In the genomic region with DNA sequence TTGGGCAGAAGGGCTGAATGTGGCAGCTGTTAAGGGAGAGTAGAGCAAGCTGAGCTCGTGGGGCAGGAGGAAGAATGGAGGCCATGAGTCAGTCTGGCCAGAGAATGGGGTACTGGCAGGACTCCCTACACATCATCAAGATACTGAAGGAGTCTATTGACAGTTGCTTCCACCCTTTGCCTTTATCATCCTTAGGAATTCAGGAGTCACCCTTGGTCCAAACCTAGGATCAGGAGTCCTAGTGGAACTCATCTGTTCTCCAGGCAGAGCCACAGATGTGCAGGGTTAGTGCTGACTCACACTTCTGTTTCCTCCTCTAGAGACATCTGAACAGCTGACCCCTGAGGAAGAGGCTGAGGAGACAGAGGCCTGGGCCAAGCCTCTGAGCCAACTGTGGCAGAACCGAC, we compare ENCODE assay signal across 1 cellular context.
TF ChIP-seq lines count a peak whose summit lies in the region.

No MANE protein-coding gene starts in this region.

TF ChIP-seq in WTC11, 78 proteins besides CTCF, POLR2A, EP300 and RAD21 (continued from another document):
- TF ChIP-seq, protein P1, sequence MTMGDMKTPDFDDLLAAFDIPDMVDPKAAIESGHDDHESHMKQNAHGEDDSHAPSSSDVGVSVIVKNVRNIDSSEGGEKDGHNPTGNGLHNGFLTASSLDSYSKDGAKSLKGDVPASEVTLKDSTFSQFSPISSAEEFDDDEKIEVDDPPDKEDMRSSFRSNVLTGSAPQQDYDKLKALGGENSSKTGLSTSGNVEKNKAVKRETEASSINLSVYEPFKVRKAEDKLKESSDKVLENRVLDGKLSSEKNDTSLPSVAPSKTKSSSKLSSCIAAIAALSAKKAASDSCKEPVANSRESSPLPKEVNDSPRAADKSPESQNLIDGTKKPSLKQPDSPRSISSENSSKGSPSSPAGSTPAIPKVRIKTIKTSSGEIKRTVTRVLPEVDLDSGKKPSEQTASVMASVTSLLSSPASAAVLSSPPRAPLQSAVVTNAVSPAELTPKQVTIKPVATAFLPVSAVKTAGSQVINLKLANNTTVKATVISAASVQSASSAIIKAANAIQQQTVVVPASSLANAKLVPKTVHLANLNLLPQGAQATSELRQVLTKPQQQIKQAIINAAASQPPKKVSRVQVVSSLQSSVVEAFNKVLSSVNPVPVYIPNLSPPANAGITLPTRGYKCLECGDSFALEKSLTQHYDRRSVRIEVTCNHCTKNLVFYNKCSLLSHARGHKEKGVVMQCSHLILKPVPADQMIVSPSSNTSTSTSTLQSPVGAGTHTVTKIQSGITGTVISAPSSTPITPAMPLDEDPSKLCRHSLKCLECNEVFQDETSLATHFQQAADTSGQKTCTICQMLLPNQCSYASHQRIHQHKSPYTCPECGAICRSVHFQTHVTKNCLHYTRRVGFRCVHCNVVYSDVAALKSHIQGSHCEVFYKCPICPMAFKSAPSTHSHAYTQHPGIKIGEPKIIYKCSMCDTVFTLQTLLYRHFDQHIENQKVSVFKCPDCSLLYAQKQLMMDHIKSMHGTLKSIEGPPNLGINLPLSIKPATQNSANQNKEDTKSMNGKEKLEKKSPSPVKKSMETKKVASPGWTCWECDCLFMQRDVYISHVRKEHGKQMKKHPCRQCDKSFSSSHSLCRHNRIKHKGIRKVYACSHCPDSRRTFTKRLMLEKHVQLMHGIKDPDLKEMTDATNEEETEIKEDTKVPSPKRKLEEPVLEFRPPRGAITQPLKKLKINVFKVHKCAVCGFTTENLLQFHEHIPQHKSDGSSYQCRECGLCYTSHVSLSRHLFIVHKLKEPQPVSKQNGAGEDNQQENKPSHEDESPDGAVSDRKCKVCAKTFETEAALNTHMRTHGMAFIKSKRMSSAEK (CRISPR knock-in tag; IDR thresholded peaks at IDR 0.05; ENCODE audit: borderline replicate concordance): no peak
